8 cellular contexts compared by ENCODE assay signal in genomic region chr3:65953881-65954733, GRCh38.
DNase-seq lines count a peak whose midpoint lies in the region; ATAC-seq, FAIRE-seq and TF ChIP-seq lines count a peak whose summit lies in the region.
"Had no signal": no experiment of that assay in that cellular context is flagged by ENCODE, and none has a peak within 500 bp of the region (broad histone marks: within the 10 kb centered on the region; RNA-seq: fewer than 3 reads in every experiment).

No MANE protein-coding gene starts in this region.

- H3K4ac ChIP-seq in H1 (replicated peaks; ENCODE audit: insufficient read length, low read depth, low read length) (no peak overlapping the region), mesenchymal stem cell (ENCODE audit: low read depth in 1 of 2, low read length in 2 of 2) (peak overlapping the region in 1 of 2 experiments; percentile 71)

- ATAC-seq in upper lobe of left lung (ENCODE audit: low FRiP score in 2 of 2) (peak; percentile 38 to 59), GM21529 (IDR thresholded peaks at IDR 0.05; ENCODE audit: unreplicated experiment) (no peak)

- H3K23ac ChIP-seq in H1 (ENCODE audit: insufficient read length) (no peak overlapping the region), mesenchymal stem cell (ENCODE audit: low read length in 2 of 2) (no peak overlapping the region)

- H3K14ac ChIP-seq in H1 (ENCODE audit: insufficient read length) (no peak overlapping the region), mesenchymal stem cell (ENCODE audit: low read length in 2 of 2) (no peak overlapping the region)

- H3K4me2 ChIP-seq in OCI-LY3 (ENCODE audit: low read length) (peak overlapping the region; percentile 78), H1 (ENCODE audit: insufficient read depth in 1 of 2, low read depth in 2 of 2, low read length in 2 of 2) (peak overlapping the region; percentile 21 to 47; a peak in 2 of 4 replicates), mesenchymal stem cell (ENCODE audit: low read length, poor library complexity, severe bottlenecking) (peak overlapping the region; percentile 38)

- H2BK5ac ChIP-seq in H1 (ENCODE audit: low read depth, low read length) (peak overlapping the region; percentile 54), mesenchymal stem cell (ENCODE audit: low read depth, low read length, poor library complexity, severe bottlenecking) (no peak overlapping the region)

- FAIRE-seq in H1 (lab: Jason Lieb, UNC) = no peak

- H3K56ac ChIP-seq in H1 (replicated peaks; ENCODE audit: insufficient read length, low read depth, low read length) = no peak overlapping the region

- no peaks in the 10 kb centered on the region for H3K23me2 ChIP-seq in H1 (ENCODE audit: low read depth, low read length)

- H3K9ac ChIP-seq in OCI-LY3 (ENCODE audit: low read length) = peak overlapping the region; percentile 40
- peak overlapping the region in 2 of 4 experiments; percentile 39 to 44; a peak in 3 of 7 replicates for H3K9ac ChIP-seq in H1 (replicated peaks in 1 of 4; ENCODE audit: extremely low read depth in 1 of 4, low read depth in 3 of 4, low read length in 3 of 4)
- peak overlapping the region; percentile 8 for H3K9ac ChIP-seq in mesenchymal stem cell (ENCODE audit: low read length)

- TF ChIP-seq POLR2A in H1 (IDR thresholded peaks at IDR 0.05; ENCODE audit: control extremely low read depth in 1 of 2, low read depth in 2 of 2, low read length in 2 of 2) (no peak), upper lobe of left lung (IDR thresholded peaks at IDR 0.05) (peak in 1 of 4 donors; percentile 7)

- H4K20me1 ChIP-seq in OCI-LY3 (ENCODE audit: insufficient read depth, low read length) (no peaks in the 10 kb centered on the region), H1 (replicated peaks in 1 of 2; ENCODE audit: control insufficient read depth in 1 of 2, insufficient read depth in 2 of 2, low read length in 2 of 2) (no peaks in the 10 kb centered on the region)

- no peaks in the 10 kb centered on the region for H3K79me2 ChIP-seq in OCI-LY3 (ENCODE audit: low read length)
- H3K79me2 ChIP-seq in H1 (ENCODE audit: control insufficient read depth in 1 of 2, insufficient read depth in 2 of 2, low read length in 2 of 2) = peaks cover under 1 to 33% of the 10 kb centered on the region in 2 experiments; a peak in 3 of 4 replicates

- TF ChIP-seq CTCF in OCI-LY3 (IDR thresholded peaks at IDR 0.05; ENCODE audit: low read depth, low read length) = no peak
- TF ChIP-seq CTCF in H1 (IDR thresholded peaks at IDR 0.05; ENCODE audit: control extremely low read depth in 1 of 3, insufficient read depth in 1 of 3, low read depth in 1 of 3, low read length in 3 of 3) = no peak
- TF ChIP-seq CTCF in upper lobe of left lung (IDR thresholded peaks at IDR 0.05) = no peak

- H3K4me1 ChIP-seq in OCI-LY3 (ENCODE audit: low read length) (peaks cover 23% of the 10 kb centered on the region), H1 (replicated peaks in 1 of 4; ENCODE audit: control insufficient read depth in 3 of 4, insufficient read depth in 4 of 4, low read length in 3 of 4) (peaks cover 14 to 31% (median 23%) of the 10 kb centered on the region in 4 experiments), mesenchymal stem cell (ENCODE audit: control insufficient read depth, insufficient read depth, low read depth, low read length) (peaks cover 14% of the 10 kb centered on the region), upper lobe of left lung (peaks cover 34 to 63% (median 52%) of the 10 kb centered on the region in 4 donors)

- H2AFZ ChIP-seq in OCI-LY3 (ENCODE audit: low read depth, low read length) (peak overlapping the region; percentile 91), H1 (ENCODE audit: low read length) (no peak overlapping the region), mesenchymal stem cell (ENCODE audit: low read depth, low read length) (no peak overlapping the region)

- H2BK15ac ChIP-seq in H1 (ENCODE audit: low read length) (0 out of 2 replicates have a peak overlapping the region, but pooled peaks have one; percentile 16), mesenchymal stem cell (ENCODE audit: low read depth, poor library complexity, severe bottlenecking) (peak overlapping the region; percentile 82)

- TF ChIP-seq EP300 in H1 (IDR thresholded peaks at IDR 0.05; ENCODE audit: borderline replicate concordance in 1 of 2, low read depth in 2 of 2, low read length in 2 of 2) (no peak), upper lobe of left lung (IDR thresholded peaks at IDR 0.05) (no peak)

- CTCF ChIA-PET in H1 (lab: Charles Lee; ENCODE audit: partially characterized antibody) = interaction anchor here (0.6 to 1.6 kb wide), 4 partner anchors 9 to 82 kb away, joined by 3 to 7 read pairs (median 4); no protein-coding TSS in a partner anchor

- H2BK120ac ChIP-seq in H1 (replicated peaks; ENCODE audit: low read depth, low read length) = no peak overlapping the region
- H2BK120ac ChIP-seq in mesenchymal stem cell (ENCODE audit: low read depth, low read length) = peak overlapping the region; percentile 39

- H4K91ac ChIP-seq in H1 (replicated peaks; ENCODE audit: insufficient read length, low read length) = peak overlapping the region; percentile 17
- H4K91ac ChIP-seq in mesenchymal stem cell (ENCODE audit: low read length) = no peak overlapping the region

- H3K79me1 ChIP-seq in H1 (ENCODE audit: low read depth, low read length) (no peaks in the 10 kb centered on the region; the same call in 1 of the 2 replicates), mesenchymal stem cell (replicated peaks; ENCODE audit: low read length, poor library complexity, severe bottlenecking) (peaks cover 19% of the 10 kb centered on the region)

- H3K9me3 ChIP-seq in OCI-LY3 (ENCODE audit: insufficient read depth, low read length) = no peaks in the 10 kb centered on the region
- no peaks in the 10 kb centered on the region for H3K9me3 ChIP-seq in H1 (ENCODE audit: insufficient read depth in 2 of 2, low read depth in 1 of 2, low read length in 1 of 2)
- H3K9me3 ChIP-seq in mesenchymal stem cell (ENCODE audit: control insufficient read depth, low read length) = no peaks in the 10 kb centered on the region
- H3K9me3 ChIP-seq in upper lobe of left lung = no peaks in the 10 kb centered on the region

- H3K18ac ChIP-seq in H1 (ENCODE audit: extremely low read depth, low read length) (no peak overlapping the region), mesenchymal stem cell (ENCODE audit: low read depth in 1 of 2, low read length in 2 of 2) (peak overlapping the region in 1 of 2 experiments; percentile 59)

- TF ChIP-seq RAD21 in H1 (IDR thresholded peaks at IDR 0.05 in 1 of 2, conservative IDR thresholded peaks at IDR 0.05 in 1 of 2; ENCODE audit: low read depth in 2 of 2, low read length in 2 of 2) = no peak

- H4K5ac ChIP-seq in H1 (ENCODE audit: insufficient read length, low read depth, low read length) = peak overlapping the region; percentile 10

- H2AK5ac ChIP-seq in H1 (ENCODE audit: low read depth, low read length) (no peak overlapping the region; the same call in 1 of the 2 replicates), mesenchymal stem cell (ENCODE audit: low read length, severe bottlenecking) (no peak overlapping the region)

- no peaks in the 10 kb centered on the region for H3K27me3 ChIP-seq in OCI-LY3 (ENCODE audit: low read depth, low read length)
- no peaks in the 10 kb centered on the region for H3K27me3 ChIP-seq in H1 (replicated peaks in 1 of 4; ENCODE audit: control insufficient read depth in 3 of 4, extremely low read depth in 1 of 4, insufficient read depth in 3 of 4, low read length in 3 of 4)
- H3K27me3 ChIP-seq in mesenchymal stem cell (ENCODE audit: control insufficient read depth in 1 of 2, insufficient read depth in 1 of 2, low read length in 2 of 2) = no peaks in the 10 kb centered on the region
- no peaks in the 10 kb centered on the region for H3K27me3 ChIP-seq in upper lobe of left lung

- no peaks in the 10 kb centered on the region for H3K36me3 ChIP-seq in OCI-LY3 (replicated peaks; ENCODE audit: low read depth, low read length)
- no peaks in the 10 kb centered on the region for H3K36me3 ChIP-seq in H1 (ENCODE audit: control insufficient read depth in 2 of 4, insufficient read depth in 4 of 4, low read length in 3 of 4)
- H3K36me3 ChIP-seq in mesenchymal stem cell (ENCODE audit: control insufficient read depth in 1 of 2, insufficient read depth in 2 of 2, low read depth in 1 of 2, low read length in 2 of 2) = no peaks in the 10 kb centered on the region
- no peaks in the 10 kb centered on the region for H3K36me3 ChIP-seq in upper lobe of left lung

- H4K8ac ChIP-seq in H1 (ENCODE audit: extremely low read depth, insufficient read depth, low read length) = peak overlapping the region; percentile 53; the same call in 1 of the 2 replicates
- H4K8ac ChIP-seq in mesenchymal stem cell (ENCODE audit: low read length) = no peak overlapping the region

- H3K27ac ChIP-seq in OCI-LY3 (ENCODE audit: low read length) = peak overlapping the region; percentile 37
- H3K27ac ChIP-seq in H1 (ENCODE audit: low read depth, low read length) = peak overlapping the region; percentile 90
- H3K27ac ChIP-seq in mesenchymal stem cell (ENCODE audit: low read length, poor library complexity, severe bottlenecking) = peak overlapping the region; percentile 82
- peak overlapping the region; percentile 83 to 88 (median 84) for H3K27ac ChIP-seq in upper lobe of left lung

- H2BK12ac ChIP-seq in H1 (ENCODE audit: low read depth, low read length) = peak overlapping the region; percentile 94; the same call in 1 of the 2 replicates
- peak overlapping the region in 1 of 2 experiments; percentile 98 for H2BK12ac ChIP-seq in mesenchymal stem cell (ENCODE audit: low read length in 2 of 2)

- 78% methylated on average over 16 of the region's 16 CpGs; no CpG with 5 or more reads in 1 of the 2 experiments for WGBS in H1 (ENCODE audit: extremely low coverage in 1 of 2, insufficient coverage in 1 of 2, insufficient read length in 1 of 2, insufficient replicate concordance in 2 of 2, low coverage in 1 of 2, low lambda C conversion rate in 2 of 2, missing lambda C conversion rate in 1 of 2), 2 experiments
- WGBS in mesenchymal stem cell = 89% methylated on average over 10 of the region's 16 CpGs
- 28 to 32% methylated on average over 16 of the region's 16 CpGs for WGBS in upper lobe of left lung, 2 donors

- DNase-seq in H1 (ENCODE audit: low read depth in 1 of 2, low spot score in 2 of 2) (no peak), mesenchymal stem cell (no peak), upper lobe of left lung (peak; percentile 51 to 59), HPDE6-E6E7 (ENCODE audit: extremely low spot score) (no peak), AG20443 (ENCODE audit: low spot score) (no peak)
- DNase-seq: stimulated activated CD4-positive, alpha-beta T cell treated with anti-CD3 and anti-CD28 coated beads, Interleukin-12 subunit alpha, Interleukin-12 subunit beta, amount 100 ng/mL, for 4 hours had no signal

- POLR2A ChIA-PET in H1 (lab: Charles Lee; ENCODE audit: partially characterized antibody) = interaction anchor here (0.8 to 1.9 kb wide), 10 partner anchors 10 to 357 kb away, joined by 3 to 9 read pairs (median 4); no protein-coding TSS in a partner anchor

- H2BK20ac ChIP-seq in H1 (ENCODE audit: low read length) = no peak overlapping the region

- H3K4me3 ChIP-seq in OCI-LY3 (ENCODE audit: low read length) (peak overlapping the region; percentile 62), H1 (ENCODE audit: extremely low read depth in 1 of 4, insufficient read depth in 2 of 4, low read depth in 3 of 4, low read length in 4 of 4) (peak overlapping the region in 1 of 4 experiments; percentile 23; a peak in 1 of 8 replicates), mesenchymal stem cell (ENCODE audit: insufficient read depth in 1 of 2, low read depth in 1 of 2, low read length in 2 of 2) (no peak overlapping the region), upper lobe of left lung (peak overlapping the region in 2 of 4 donors; percentile 21 to 23)

Comparison
In these comparisons a context has a peak if more than half of its experiments do, and no peak if none do; other contexts are left out.
1. H3K27ac ChIP-seq: peak in every context shown above with its lines; median percentile 90 in H1; 84 in upper lobe of left lung; 82 in mesenchymal stem cell; 37 in OCI-LY3.
2. DNase-seq: peak in upper lobe of left lung (2 of 2); none in H1 (0 of 2), mesenchymal stem cell (single experiment), HPDE6-E6E7 (single experiment) and AG20443 (single experiment).
3. Peak in every context shown above with its lines, with median percentiles within 50 percentile points of each other: H3K4me2 ChIP-seq.